In genomic region chr17:19374136-19374535, GRCh38 we compare ENCODE assay signal across 22 cellular contexts. TPM values are rescaled to one million over a fixed set of nuclear protein-coding genes. Genes with fewer than 3 reads are reported as not detected.
DNase-seq lines count a peak whose midpoint lies in the region; ATAC-seq, FAIRE-seq and TF ChIP-seq lines count a peak whose summit lies in the region.
"Had no signal": no experiment of that assay in that cellular context is flagged by ENCODE, and none has a peak within 500 bp of the region (broad histone marks: within the 10 kb centered on the region; RNA-seq: fewer than 3 reads in every experiment).

No MANE protein-coding gene starts in this region.

- CTCF ChIA-PET in A549 (lab: Yijun Ruan, JAX): interaction anchor here (0.8 to 12.3 kb wide), 4 partner anchors 10 to 393 kb away, joined by 3 to 148 read pairs (median 12); partner anchors contain the start of gene B9D1
- CTCF ChIA-PET in CD4-positive, alpha-beta memory T cell (lab: Charles Lee; ENCODE audit: partially characterized antibody): interaction anchor here (0.6 to 1.6 kb wide), 3 partner anchors 11 to 376 kb away, joined by 3 to 11 read pairs (median 5); partner anchors contain the start of gene B9D1

- peaks cover 12% of the 10 kb centered on the region for H3K4me1 ChIP-seq in A549
- H3K4me1 ChIP-seq in CD4-positive, alpha-beta memory T cell (ENCODE audit: insufficient read depth, low read length): peaks cover 56% of the 10 kb centered on the region

- TF ChIP-seq RAD21 in A549 (conservative IDR thresholded peaks at IDR 0.05 in 1 of 2, IDR thresholded peaks at IDR 0.05 in 1 of 2): no peak

- peaks cover 0 to 3% (median 0%) of the 10 kb centered on the region in 8 donors for H3K9me3 Mint-ChIP-seq in CD4-positive, alpha-beta memory T cell
- H3K9me3 Mint-ChIP-seq: CD8-positive, alpha-beta T cell had no signal

- H3K4me3 Mint-ChIP-seq in CD4-positive, alpha-beta memory T cell: peak overlapping the region in 1 of 8 donors; percentile 35
- H3K4me3 Mint-ChIP-seq: CD8-positive, alpha-beta T cell had no signal

- peaks cover 0 to 11% of the 10 kb centered on the region in 2 donors for H3K36me3 Mint-ChIP-seq in CD4-positive, alpha-beta memory T cell

- H3K4me1 Mint-ChIP-seq in CD4-positive, alpha-beta memory T cell: peaks cover 36 to 73% (median 49%) of the 10 kb centered on the region in 4 donors

- peak; percentile 23 for FAIRE-seq in A549 (lab: Jason Lieb, UNC)
- FAIRE-seq: A204.1, H1, HepG2 had no signal

- DNase-seq in A549 (ENCODE audit: low read depth in 1 of 2, low spot score in 1 of 2) (no peak), WERI-Rb-1 (no peak), fibroblast of the aortic adventitia (ENCODE audit: low read depth) (peak; percentile 66), putamen (ENCODE audit: low spot score) (peak; percentile 73), HUDEP-2 (lab: John Stamatoyannopoulos, UW; ENCODE audit: unreplicated experiment in 76 of 76) (no peak), LoVo (ENCODE audit: low spot score) (no peak)
- DNase-seq in CD4-positive, alpha-beta memory T cell: no peak
- DNase-seq: AML-193; CD8-positive, alpha-beta T cell; DND-41; GDM1; MG63; NCI-H1092 treated with DMSO at 0.1 percent for 48 hours; NCI-H1694; NCI-H345; NCI-H69; NK-92 treated with Interleukin-12 subunit alpha and Interleukin-12 subunit beta, amount 100 ng/mL, for 24 hours had no signal

- no peak overlapping the region for H3K4me2 ChIP-seq in A549
- H3K4me2 ChIP-seq: KMS-11 had no signal

- peaks cover 6% of the 10 kb centered on the region for H3K36me3 ChIP-seq in WERI-Rb-1
- H3K36me3 ChIP-seq in CD4-positive, alpha-beta memory T cell (ENCODE audit: insufficient read depth, low read length): no peaks in the 10 kb centered on the region

- POLR2A ChIA-PET in A549 (lab: Yijun Ruan, JAX): no interaction called here
- POLR2A ChIA-PET in CD4-positive, alpha-beta memory T cell (lab: Charles Lee; ENCODE audit: partially characterized antibody): no interaction called here

- intact Hi-C loops in CD4-positive, alpha-beta memory T cell (cut with micrococcal nuclease): loop anchor here (10.0 kb wide), 1 partner anchor 519 kb away; the partner anchor contains the start of gene PRPSAP2

- H3K27ac ChIP-seq in A549: no peak overlapping the region
- H3K27ac ChIP-seq in WERI-Rb-1: peak overlapping the region; percentile 29; the same call in 1 of the 2 replicates
- H3K27ac ChIP-seq in CD4-positive, alpha-beta memory T cell (ENCODE audit: low read depth, low read length): no peak overlapping the region
- H3K27ac ChIP-seq: KMS-11 had no signal

- peak overlapping the region in 1 of 7 donors; percentile 41 for H3K27ac Mint-ChIP-seq in CD4-positive, alpha-beta memory T cell
- H3K27ac Mint-ChIP-seq: CD8-positive, alpha-beta T cell had no signal

- ATAC-seq in A549 (no peak), HG02610 (IDR thresholded peaks at IDR 0.05; ENCODE audit: unreplicated experiment) (no peak)
- ATAC-seq: CD8-positive, alpha-beta T cell; HepG2 had no signal

- no peaks in the 10 kb centered on the region for H3K27me3 ChIP-seq in WERI-Rb-1 (ENCODE audit: insufficient read depth, low read depth, severe bottlenecking)
- H3K27me3 ChIP-seq in CD4-positive, alpha-beta memory T cell (ENCODE audit: insufficient read depth, low read length): no peaks in the 10 kb centered on the region
- H3K27me3 ChIP-seq: MG63 had no signal

- WGBS in A549 (ENCODE audit: missing lambda C conversion rate): 90% methylated on average over 5 of the region's 5 CpGs

- no peak for TF ChIP-seq POLR2A in A549 (IDR thresholded peaks at IDR 0.05; ENCODE audit: low read length)

- no peak overlapping the region for H3K4me3 ChIP-seq in A549
- H3K4me3 ChIP-seq in WERI-Rb-1 (ENCODE audit: low read depth, low read length): no peak overlapping the region
- H3K4me3 ChIP-seq in fibroblast of the aortic adventitia (ENCODE audit: low read depth, low read length): no peak overlapping the region
- no peak overlapping the region for H3K4me3 ChIP-seq in CD4-positive, alpha-beta memory T cell (ENCODE audit: low read length in 2 of 2)
- H3K4me3 ChIP-seq: MG63 had no signal

- no peak for TF ChIP-seq CTCF in A549 (IDR thresholded peaks at IDR 0.05)
- no peak for TF ChIP-seq CTCF in WERI-Rb-1 (IDR thresholded peaks at IDR 0.05; ENCODE audit: low read depth, low read length)
- TF ChIP-seq CTCF in fibroblast of the aortic adventitia (IDR thresholded peaks at IDR 0.05; ENCODE audit: insufficient read depth, low read length): no peak

- H3K9me3 ChIP-seq in A549 (no peaks in the 10 kb centered on the region), WERI-Rb-1 (ENCODE audit: severe bottlenecking) (no peaks in the 10 kb centered on the region)
- H3K9me3 ChIP-seq in CD4-positive, alpha-beta memory T cell (ENCODE audit: control insufficient read depth in 1 of 2, low read length in 2 of 2): no peaks in the 10 kb centered on the region
- H3K9me3 ChIP-seq: MG63 had no signal

- TF ChIP-seq EP300 in A549 (IDR thresholded peaks at IDR 0.05): no peak

- H3K27me3 Mint-ChIP-seq in CD4-positive, alpha-beta memory T cell: no peaks in the 10 kb centered on the region

TF ChIP-seq in A549, 52 proteins besides CTCF, POLR2A, EP300 and RAD21:
- no peak for TF ChIP-seq HOXA7 (CRISPR knock-in tag; IDR thresholded peaks at IDR 0.05)
- no peak for TF ChIP-seq EHMT2 (IDR thresholded peaks at IDR 0.05; ENCODE audit: low read depth)
- TF ChIP-seq CHD2 (IDR thresholded peaks at IDR 0.05; ENCODE audit: low read length, partially characterized antibody): no peak
- no peak for TF ChIP-seq SREBF2 (IDR thresholded peaks at IDR 0.05)

RNA-seq across cellular contexts. Expression of gene MAPK7, which starts 4.2 kb away (rescaled TPM):
- polyA plus RNA-seq in A549 (2011; rRNA removed) (7.2 and 10.4 TPM in 2 replicates), A549 (2017; fragmentation: RNase III; extraction: RNeasy Plus Mini Kit Qiagen cat#74134 plus additional on column Dnase treatment) (20.1 to 25.8 TPM (median 23.3 TPM) in 3 replicates)
- 23.8 and 28.0 TPM in 2 replicates for polyA plus RNA-seq in A549 (2012; cell fraction: cytosol; rRNA removed)
- 37.5 and 53.0 TPM in 2 replicates for polyA plus RNA-seq in A549 (2012; cell fraction: nucleus; rRNA removed)
- polyA minus RNA-seq in A549 (2011; rRNA and poly(A)+ RNA removed): 32.7 and 43.8 TPM in 2 replicates
- 18.0 and 24.0 TPM in 2 replicates for total RNA-seq in fibroblast of the aortic adventitia (ENCODE audit: low replicate concordance)
- total RNA-seq in CD4-positive, alpha-beta memory T cell: 10 to 100 TPM; 19.4 to 26.2 TPM
- polyA plus RNA-seq in CD4-positive, alpha-beta memory T cell: 10 to 100 TPM in 1 of 2 donors, 1 to 10 TPM in 1; 2.1 to 12.4 TPM

RNA-seq across cellular contexts. Expression of gene B9D1, which starts 11.6 kb away (rescaled TPM):
- polyA plus RNA-seq in A549 (2011; rRNA removed) (60.6 and 65.6 TPM in 2 replicates), A549 (2017; fragmentation: RNase III; extraction: RNeasy Plus Mini Kit Qiagen cat#74134 plus additional on column Dnase treatment) (47.6 to 59.4 TPM (median 48.2 TPM) in 3 replicates)
- 101 and 112 TPM in 2 replicates for polyA plus RNA-seq in A549 (2012; cell fraction: cytosol; rRNA removed)
- polyA plus RNA-seq in A549 (2012; cell fraction: nucleus; rRNA removed): 98.6 and 98.8 TPM in 2 replicates
- polyA minus RNA-seq in A549 (2011; rRNA and poly(A)+ RNA removed): 80.8 and 98.0 TPM in 2 replicates
- total RNA-seq in fibroblast of the aortic adventitia (ENCODE audit: low replicate concordance): 8.2 and 19.9 TPM in 2 replicates
- total RNA-seq in CD4-positive, alpha-beta memory T cell: 1 to 10 TPM; 2.5 to 2.8 TPM
- under 1 TPM in 1 of 2 donors, not detected in 1; 0.29 TPM for polyA plus RNA-seq in CD4-positive, alpha-beta memory T cell

RNA-seq across cellular contexts. Expression of gene MFAP4, which starts 12.9 kb away (rescaled TPM):
- polyA plus RNA-seq in A549 (2011; rRNA removed) (not detected in 2 replicates), A549 (2017; fragmentation: RNase III; extraction: RNeasy Plus Mini Kit Qiagen cat#74134 plus additional on column Dnase treatment) (0.04 to 0.13 TPM (median 0.13 TPM) in 3 replicates)
- 0.08 TPM in 1 of 2 replicates, not detected in the other for polyA plus RNA-seq in A549 (2012; cell fraction: cytosol; rRNA removed)
- 0.04 and 0.09 TPM in 2 replicates for polyA plus RNA-seq in A549 (2012; cell fraction: nucleus; rRNA removed)
- polyA minus RNA-seq in A549 (2011; rRNA and poly(A)+ RNA removed): not detected in 2 replicates
- total RNA-seq in fibroblast of the aortic adventitia (ENCODE audit: low replicate concordance): 20.2 and 89.6 TPM in 2 replicates
- total RNA-seq in CD4-positive, alpha-beta memory T cell: not detected
- polyA plus RNA-seq in CD4-positive, alpha-beta memory T cell: not detected
- total RNA-seq: CD8-positive, alpha-beta T cell; HepG2 had no signal

RNA-seq across cellular contexts. Expression of gene RNF112, which starts 36.9 kb away (rescaled TPM):
- polyA plus RNA-seq in A549 (2011; rRNA removed) (0.27 and 0.65 TPM in 2 replicates), A549 (2017; fragmentation: RNase III; extraction: RNeasy Plus Mini Kit Qiagen cat#74134 plus additional on column Dnase treatment) (0.66 to 2.7 TPM (median 1.4 TPM) in 3 replicates)
- polyA plus RNA-seq in A549 (2012; cell fraction: cytosol; rRNA removed): 0.15 and 0.21 TPM in 2 replicates
- 2.4 and 5.1 TPM in 2 replicates for polyA plus RNA-seq in A549 (2012; cell fraction: nucleus; rRNA removed)
- polyA minus RNA-seq in A549 (2011; rRNA and poly(A)+ RNA removed): 0.17 TPM in 1 of 2 replicates, not detected in the other
- 0.36 and 2.3 TPM in 2 replicates for total RNA-seq in fibroblast of the aortic adventitia (ENCODE audit: low replicate concordance)
- total RNA-seq in CD4-positive, alpha-beta memory T cell: 1 to 10 TPM in 1 of 2 experiments, under 1 TPM in 1; 0.87 to 1.6 TPM
- polyA plus RNA-seq in CD4-positive, alpha-beta memory T cell: under 1 TPM in 1 of 2 donors, not detected in 1; 0.06 TPM
- total RNA-seq: HepG2 had no signal

Comparison
In these comparisons a context has a peak if more than half of its experiments do, and no peak if none do; other contexts are left out.
1. DNase-seq: peak in fibroblast of the aortic adventitia (single experiment) and putamen (single experiment); none in A549 (0 of 2), WERI-Rb-1 (single experiment), HUDEP-2 (0 of 76), LoVo (single experiment) and CD4-positive, alpha-beta memory T cell (0 of 5).
2. RNA of gene MFAP4, which starts 12.9 kb away (total RNA-seq): 20.2 to 89.6 TPM in fibroblast of the aortic adventitia; not detected in CD4-positive, alpha-beta memory T cell; every median in the first group is over 10 times any median in the second.